ENCODE assay signal across 8 cellular contexts in the genomic region with DNA sequence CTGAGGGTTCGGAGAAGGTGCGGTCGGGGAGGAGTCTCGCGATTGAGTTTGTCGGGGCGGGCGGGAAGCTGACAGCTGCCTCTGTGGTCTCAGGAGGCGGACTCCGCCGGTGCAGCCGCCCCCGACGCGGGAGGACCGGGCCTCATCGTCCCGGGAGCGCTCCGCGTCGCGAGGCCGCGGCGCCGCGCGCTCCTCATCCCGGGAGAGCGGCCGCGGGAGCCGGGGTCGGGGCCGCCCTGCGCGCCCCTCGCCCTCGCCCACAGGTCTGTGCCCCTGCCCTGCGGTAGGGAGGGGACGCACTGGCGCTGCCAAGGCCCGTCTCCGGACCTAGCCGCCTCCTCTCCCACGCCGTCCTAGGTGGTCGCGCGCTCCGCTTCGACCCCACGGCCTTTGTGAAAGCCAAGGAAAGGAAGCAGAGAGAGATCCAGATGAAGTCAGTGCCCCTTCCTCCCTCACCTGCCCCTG.
DNase-seq lines count a peak whose midpoint lies in the region; ATAC-seq and TF ChIP-seq lines count a peak whose summit lies in the region.

No MANE protein-coding gene starts in this region.

- peaks cover 12% of the 10 kb centered on the region for H3K4me1 ChIP-seq in parathyroid adenoma

- POLR2A ChIA-PET in AG04449 (lab: Yijun Ruan, JAX): no interaction called here

- H3K9me3 ChIP-seq in parathyroid adenoma (ENCODE audit: control insufficient read depth, low read length): no peaks in the 10 kb centered on the region

- peak overlapping the region; percentile 88 for H3K4me2 ChIP-seq in parathyroid adenoma (ENCODE audit: low read length)

- no peak overlapping the region for H3K27ac ChIP-seq in parathyroid adenoma

- H2AFZ ChIP-seq in parathyroid adenoma: peak overlapping the region; percentile 87

- CTCF ChIA-PET in AG04449 (lab: Yijun Ruan, JAX): interaction anchor here (0.9 to 23.4 kb wide), 12 partner anchors 10 to 256 kb away, joined by 3 to 523 read pairs (median 11); no protein-coding TSS in a partner anchor

- no peak overlapping the region for H3K9ac ChIP-seq in parathyroid adenoma

- H3K27me3 ChIP-seq in parathyroid adenoma (ENCODE audit: control insufficient read depth, insufficient read depth, low read length): no peaks in the 10 kb centered on the region

- no peaks in the 10 kb centered on the region for H3K79me2 ChIP-seq in parathyroid adenoma

- TF ChIP-seq CTCF in AG04449 (IDR thresholded peaks at IDR 0.05; ENCODE audit: insufficient read depth, low read length, missing control alignments) (no peak), fibroblast of pulmonary artery (IDR thresholded peaks at IDR 0.05; ENCODE audit: low read length, missing control alignments) (no peak), parathyroid adenoma (IDR thresholded peaks at IDR 0.05) (no peak)

- peak; percentile 17 for ATAC-seq in HG02759 (IDR thresholded peaks at IDR 0.05; ENCODE audit: unreplicated experiment)

- H3K4me3 ChIP-seq in AG04449 (ENCODE audit: low read depth, low read length) (peak overlapping the region; percentile 62), fibroblast of pulmonary artery (replicated peaks; ENCODE audit: low read depth, low read length) (peak overlapping the region; percentile 52), parathyroid adenoma (ENCODE audit: low read depth, low read length) (peak overlapping the region; percentile 64)

- DNase-seq in AG04449 (ENCODE audit: low read depth, low spot score): no peak
- peak; percentile 55 for DNase-seq in activated T-cell treated with anti-CD3 and anti-CD28 coated beads, Interleukin-2, amount 50 U/mL, for 1 hour
- DNase-seq in fibroblast of pulmonary artery (ENCODE audit: low read depth): no peak
- no peak for DNase-seq in C1 segment of cervical spinal cord (lab: John Stamatoyannopoulos, UW)
- no peak for DNase-seq in GF-D8 (lab: John Stamatoyannopoulos, UW)
- DNase-seq in putamen (ENCODE audit: low spot score): no peak

- no peaks in the 10 kb centered on the region for H3K36me3 ChIP-seq in parathyroid adenoma (ENCODE audit: control insufficient read depth, insufficient read depth, low read length)
